ENCODE assay signal across 9 cellular contexts in the genomic region with DNA sequence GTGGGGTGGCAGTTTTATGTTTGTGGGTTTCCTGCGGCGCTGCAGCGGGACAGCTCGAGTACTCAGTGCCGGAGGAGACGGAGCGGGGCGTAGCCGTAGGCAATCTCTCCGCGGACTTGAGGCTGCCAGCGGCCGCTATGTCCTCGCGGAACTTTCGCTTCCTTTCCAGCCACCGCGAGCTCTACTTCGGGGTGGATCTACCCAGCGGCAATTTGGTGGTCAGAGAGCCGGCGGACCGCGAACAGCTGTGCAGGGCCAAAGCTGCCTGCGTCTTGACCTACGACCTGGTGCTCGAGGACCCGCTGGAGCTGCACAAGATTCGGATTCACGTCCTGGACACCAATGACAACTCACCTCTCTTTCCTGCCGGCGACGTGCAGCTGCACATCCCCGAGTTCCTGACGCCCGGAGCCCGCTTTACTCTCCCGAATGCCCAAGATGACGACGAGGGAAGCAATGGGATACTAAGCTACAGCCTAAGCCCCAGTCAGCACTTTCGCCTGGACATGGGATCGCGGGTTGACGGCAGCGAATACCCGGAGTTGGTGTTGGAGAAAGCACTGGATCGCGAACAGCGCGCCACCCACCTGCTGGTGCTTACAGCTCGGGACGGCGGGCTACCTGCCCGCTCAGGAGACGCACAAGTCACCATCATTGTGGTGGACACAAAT. TPM values are rescaled to one million over a fixed set of nuclear protein-coding genes. Genes with fewer than 3 reads are reported as not detected.
DNase-seq lines count a peak whose midpoint lies in the region; ATAC-seq, FAIRE-seq and TF ChIP-seq lines count a peak whose summit lies in the region.
"Had no signal": no experiment of that assay in that cellular context is flagged by ENCODE, and none has a peak within 500 bp of the region (broad histone marks: within the 10 kb centered on the region; RNA-seq: fewer than 3 reads in every experiment).

No MANE protein-coding gene starts in this region.

- H3K9me3 ChIP-seq in duodenal mucosa (ENCODE audit: control insufficient read depth in 1 of 2, low read length in 2 of 2) (peaks cover 3 to 8% of the 10 kb centered on the region in 2 donors), mucosa of descending colon (peaks cover 11% of the 10 kb centered on the region)

- intact Hi-C loops in mucosa of descending colon (cut with DNase I, micrococcal nuclease), result no loop called here

- H3K4me3 ChIP-seq in duodenal mucosa (ENCODE audit: low read depth in 1 of 2, low read length in 2 of 2), result peak overlapping the region; percentile 32 to 60
- H3K4me3 ChIP-seq in mucosa of descending colon, result no peak overlapping the region
- H3K4me3 ChIP-seq: GM12878 had no signal

- FAIRE-seq in GM19239 (lab: Jason Lieb, UNC), result no peak
- FAIRE-seq: GM12878 had no signal

- no peak overlapping the region for H3K27ac ChIP-seq in duodenal mucosa (ENCODE audit: low read depth, low read length)

- H3K9ac ChIP-seq in duodenal mucosa (ENCODE audit: low read depth in 1 of 2, low read length in 2 of 2), result peak overlapping the region in 1 of 2 donors; percentile 21

- H3K27me3 ChIP-seq in duodenal mucosa (ENCODE audit: control insufficient read depth in 1 of 2, insufficient read depth in 2 of 2, low read length in 2 of 2), result peaks cover 7% of the 10 kb centered on the region in 2 donors

- no peaks in the 10 kb centered on the region for H3K36me3 ChIP-seq in duodenal mucosa (ENCODE audit: control insufficient read depth in 1 of 2, insufficient read depth in 2 of 2, low read length in 2 of 2)
- no peaks in the 10 kb centered on the region for H3K36me3 ChIP-seq in mucosa of descending colon (ENCODE audit: low read depth)

- DNase-seq in A172 (ENCODE audit: low spot score) (peak; percentile 31), HPDE6-E6E7 (ENCODE audit: extremely low spot score) (peak; percentile 20), mucosa of descending colon (peak in 1 of 3 donors; percentile 3), OCI-M2 (lab: John Stamatoyannopoulos, UW; ENCODE audit: unreplicated experiment) (no peak), NCI-H187 (lab: John Stamatoyannopoulos, UW) (no peak), GM19239 (ENCODE audit: insufficient read length, low spot score) (no peak)
- DNase-seq in activated CD4-positive, alpha-beta T cell treated with anti-CD3 and anti-CD28 coated beads, Interleukin-2, amount 50 U/mL, for 48 hours, result no peak

- no peak for TF ChIP-seq CTCF in mucosa of descending colon (IDR thresholded peaks at IDR 0.05)

- peak; percentile 48 for ATAC-seq in mucosa of descending colon
- ATAC-seq: GM12878 had no signal

- H3K4me1 ChIP-seq in duodenal mucosa (ENCODE audit: control insufficient read depth in 1 of 2, insufficient read depth in 2 of 2, low read length in 2 of 2), result no peaks in the 10 kb centered on the region
- no peaks in the 10 kb centered on the region for H3K4me1 ChIP-seq in mucosa of descending colon (ENCODE audit: low read depth)

RNA-seq across cellular contexts. Expression of gene PCDHAC1, which starts 0.9 kb away (rescaled TPM):
- total RNA-seq in A172 (2014; rRNA removed; shearing (Covaris generic)), result 0.52 and 0.96 TPM in 2 replicates
- total RNA-seq in mucosa of descending colon, result under 1 TPM; 0.14 to 0.95 (median 0.24) TPM
- total RNA-seq: GM12878 had no signal

RNA-seq across cellular contexts. Expression of gene PCDHAC2, which starts 39.2 kb away (rescaled TPM):
- 3.2 and 5.1 TPM in 2 replicates for total RNA-seq in A172 (2014; rRNA removed; shearing (Covaris generic))
- total RNA-seq in mucosa of descending colon, result 1 to 10 TPM in 1 of 3 donors, under 1 TPM in 2; 0.31 to 1.3 (median 0.61) TPM

RNA-seq across cellular contexts. Expression of gene PCDHA13, which starts 45.1 kb away (rescaled TPM):
- 0.26 TPM in 1 of 2 replicates, not detected in the other for total RNA-seq in A172 (2014; rRNA removed; shearing (Covaris generic))
- under 1 TPM in 2 of 3 donors, not detected in 1; 0.23 to 0.32 TPM for total RNA-seq in mucosa of descending colon
- total RNA-seq: GM12878 had no signal

RNA-seq across cellular contexts. Expression of gene PCDHA12, which starts 51.9 kb away (rescaled TPM):
- total RNA-seq in A172 (2014; rRNA removed; shearing (Covaris generic)), result 3.8 and 4.5 TPM in 2 replicates
- under 1 TPM in 2 of 3 donors, not detected in 1; 0.14 to 0.41 TPM for total RNA-seq in mucosa of descending colon
- total RNA-seq: GM12878 had no signal

RNA-seq across cellular contexts. Expression of gene PCDHA11, which starts 58.3 kb away (rescaled TPM):
- total RNA-seq in A172 (2014; rRNA removed; shearing (Covaris generic)), result 0.10 TPM in 1 of 2 replicates, not detected in the other
- total RNA-seq in mucosa of descending colon, result under 1 TPM in 2 of 3 donors, not detected in 1; 0.19 to 0.58 TPM

Comparison
In these comparisons a context has a peak if more than half of its experiments do, and no peak if none do; other contexts are left out.
1. DNase-seq: peak in A172 (single experiment) and HPDE6-E6E7 (single experiment); none in OCI-M2 (single experiment), NCI-H187 (0 of 2), activated CD4-positive, alpha-beta T cell treated with anti-CD3 and anti-CD28 coated beads, Interleukin-2, amount 50 U/mL, for 48 hours (0 of 2) and GM19239 (single experiment).